In the genomic region with DNA sequence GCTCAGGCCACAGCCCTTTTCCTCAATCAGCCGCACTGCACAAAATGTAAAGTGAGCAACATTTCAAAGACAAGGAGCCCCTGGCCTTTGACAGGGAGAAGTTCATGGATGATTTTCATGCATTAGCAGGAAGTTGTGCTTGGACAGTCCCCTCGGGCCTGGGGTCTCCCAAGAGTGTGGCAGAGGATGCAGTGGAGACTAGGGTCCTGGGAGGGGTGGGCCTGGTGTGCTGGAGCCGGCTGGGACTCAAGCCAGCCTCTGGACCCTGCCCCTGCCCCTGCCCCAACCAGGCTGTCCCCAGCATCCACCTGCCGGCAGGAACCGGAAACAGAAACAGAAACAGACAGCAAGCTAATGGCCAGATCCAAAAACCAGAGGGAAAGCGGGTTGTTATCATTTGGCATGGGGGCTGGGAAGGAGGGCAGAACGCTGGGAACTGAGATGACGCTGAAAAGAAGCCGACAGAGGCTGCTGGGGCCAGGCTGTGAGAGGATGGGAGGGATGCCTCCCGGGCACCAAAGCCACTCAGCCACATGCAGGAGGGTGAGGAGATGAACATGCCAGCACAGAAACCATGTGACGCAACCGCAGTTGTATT, we compare ENCODE assay signal across 12 cellular contexts. TPM values are rescaled to one million over a fixed set of nuclear protein-coding genes. Genes with fewer than 3 reads are reported as not detected.
DNase-seq lines count a peak whose midpoint lies in the region; ATAC-seq, FAIRE-seq and TF ChIP-seq lines count a peak whose summit lies in the region.
"Had no signal": no experiment of that assay in that cellular context is flagged by ENCODE, and none has a peak within 500 bp of the region (broad histone marks: within the 10 kb centered on the region; RNA-seq: fewer than 3 reads in every experiment).

No MANE protein-coding gene starts in this region.

- H3K27ac ChIP-seq in mesendoderm (ENCODE audit: low read depth, low read length) (no peak overlapping the region), upper lobe of right lung (peak overlapping the region; percentile 87)
- H3K27ac ChIP-seq: right lobe of liver had no signal

- DNase-seq in activated T-cell treated with anti-CD3 and anti-CD28 coated beads, Interleukin-2, amount 50 U/mL, for 24 hours = peak; percentile 25
- no peak for DNase-seq in activated T-cell treated with anti-CD3 and anti-CD28 coated beads, Interleukin-2, amount 50 U/mL, for 1 hour
- DNase-seq in bronchial epithelial cell (ENCODE audit: low read depth) (peak; percentile 80), mesendoderm (peak; percentile 38), upper lobe of right lung (no peak), GM13977 (ENCODE audit: low spot score) (no peak), HT-29 (ENCODE audit: low spot score) (no peak), GF-D8 (lab: John Stamatoyannopoulos, UW) (no peak)
- DNase-seq: amniotic stem cell, NCI-H510A treated with DMSO at 0.1 percent for 48 hours, right lobe of liver had no signal

- H2BK120ac ChIP-seq in mesendoderm (ENCODE audit: low read depth, low read length) = no peak overlapping the region

- no peak overlapping the region for H2AK5ac ChIP-seq in mesendoderm (ENCODE audit: low read length)

- H3K4me2 ChIP-seq in mesendoderm (ENCODE audit: low read length) = no peak overlapping the region

- H3K36me3 ChIP-seq in bronchial epithelial cell (ENCODE audit: control insufficient read depth, insufficient read depth, low read length) (peaks cover 5% of the 10 kb centered on the region), mesendoderm (ENCODE audit: control insufficient read depth, insufficient read depth, low read length) (no peaks in the 10 kb centered on the region), upper lobe of right lung (no peaks in the 10 kb centered on the region)
- H3K36me3 ChIP-seq: HAP-1, right lobe of liver had no signal

- no peak overlapping the region for H2BK5ac ChIP-seq in mesendoderm (ENCODE audit: low read length)

- H3K9ac ChIP-seq in mesendoderm (ENCODE audit: low read length) = no peak overlapping the region

- peak overlapping the region; percentile 25 for H3K56ac ChIP-seq in mesendoderm (ENCODE audit: low read length)

- no peaks in the 10 kb centered on the region for H3K79me2 ChIP-seq in mesendoderm (ENCODE audit: control insufficient read depth, insufficient read depth, low read length)

- in situ Hi-C loops in GM13977 (cut with MboI; ENCODE audit: low pct_unique_long_range_greater_than_20kb, low sequenced_read_pairs, unreplicated experiment) = no loop called here

- H3K23ac ChIP-seq in mesendoderm (ENCODE audit: low read length) = no peak overlapping the region

- H3K4me1 ChIP-seq in mesendoderm (ENCODE audit: control insufficient read depth, low read depth, low read length) (peaks cover 16% of the 10 kb centered on the region), upper lobe of right lung (peaks cover 35% of the 10 kb centered on the region)

- TF ChIP-seq CTCF in bronchial epithelial cell (IDR thresholded peaks at IDR 0.05; ENCODE audit: insufficient read depth, low read length, severe bottlenecking) (peak; percentile 3), upper lobe of right lung (IDR thresholded peaks at IDR 0.05) (no peak), GM13977 (IDR thresholded peaks at IDR 0.05; ENCODE audit: extremely low read depth, insufficient read depth, missing control alignments) (no peak)

- no peaks in the 10 kb centered on the region for H3K36me3 Mint-ChIP-seq in activated T-cell treated with anti-CD3 and anti-CD28 coated beads, Interleukin-2, amount 50 U/mL, for 24 hours (ENCODE audit: low read depth)

- intact Hi-C loops in upper lobe of right lung (cut with DNase I) = no loop called here

- H4K8ac ChIP-seq in mesendoderm (ENCODE audit: low read depth, low read length) = no peak overlapping the region

- FAIRE-seq in bronchial epithelial cell (lab: Jason Lieb, UNC) = no peak

- no peak overlapping the region for H3K18ac ChIP-seq in mesendoderm (ENCODE audit: low read length)

- H2BK15ac ChIP-seq in mesendoderm (replicated peaks; ENCODE audit: low read depth) = no peak overlapping the region

- no peak overlapping the region for H3K4ac ChIP-seq in mesendoderm (ENCODE audit: low read depth, low read length)

- H3K4me1 Mint-ChIP-seq in activated T-cell treated with anti-CD3 and anti-CD28 coated beads, Interleukin-2, amount 50 U/mL, for 24 hours (ENCODE audit: low read depth) = peaks cover 10% of the 10 kb centered on the region

- no CpG with 5 or more reads among the region's 12 CpGs for WGBS in mesendoderm (ENCODE audit: extremely low coverage, insufficient coverage, low lambda C conversion rate)

- no peak for ATAC-seq in upper lobe of right lung
- ATAC-seq: right lobe of liver had no signal

- peaks cover 40% of the 10 kb centered on the region for H3K27me3 Mint-ChIP-seq in activated T-cell treated with anti-CD3 and anti-CD28 coated beads, Interleukin-2, amount 50 U/mL, for 24 hours

- H3K9me3 Mint-ChIP-seq in activated T-cell treated with anti-CD3 and anti-CD28 coated beads, Interleukin-2, amount 50 U/mL, for 24 hours = peaks cover 8% of the 10 kb centered on the region

- no peak overlapping the region for H4K5ac ChIP-seq in mesendoderm (ENCODE audit: low read length)

- H3K4me3 Mint-ChIP-seq in activated T-cell treated with anti-CD3 and anti-CD28 coated beads, Interleukin-2, amount 50 U/mL, for 24 hours = no peak overlapping the region

- peaks cover 3% of the 10 kb centered on the region for H3K79me1 ChIP-seq in mesendoderm (ENCODE audit: low read length)

- H3K4me3 ChIP-seq in bronchial epithelial cell (ENCODE audit: low read depth, low read length) = no peak overlapping the region
- H3K4me3 ChIP-seq in mesendoderm (ENCODE audit: low read length) = no peak overlapping the region
- H3K4me3 ChIP-seq in upper lobe of right lung = peak overlapping the region; percentile 71
- H3K4me3 ChIP-seq: HAP-1 had no signal

- H3K27ac Mint-ChIP-seq in activated T-cell treated with anti-CD3 and anti-CD28 coated beads, Interleukin-2, amount 50 U/mL, for 24 hours = no peak overlapping the region

- H3K27me3 ChIP-seq in bronchial epithelial cell (ENCODE audit: control insufficient read depth, insufficient read depth, low read length) = no peaks in the 10 kb centered on the region
- H3K27me3 ChIP-seq in mesendoderm (ENCODE audit: insufficient read depth, low read length, poor library complexity) = peaks cover 8% of the 10 kb centered on the region
- peaks cover 16% of the 10 kb centered on the region for H3K27me3 ChIP-seq in upper lobe of right lung
- H3K27me3 ChIP-seq: right lobe of liver had no signal

- H3K9me3 ChIP-seq in upper lobe of right lung = no peaks in the 10 kb centered on the region
- H3K9me3 ChIP-seq: HAP-1, right lobe of liver had no signal

RNA-seq across cellular contexts. Expression of gene GAS6, which starts 2.3 kb away (rescaled TPM):
- total RNA-seq in bronchial epithelial cell = 41.3 and 70.0 TPM in 2 replicates
- 3.6 TPM for polyA plus RNA-seq in mesendoderm (2013, experiment 1 of 2)
- 3.8 TPM for polyA plus RNA-seq in mesendoderm (2013, experiment 2 of 2)
- total RNA-seq in upper lobe of right lung = 197 TPM
- 1.3 and 1.4 TPM in 2 replicates for total RNA-seq in HT-29 (2014; rRNA removed; shearing (Covaris generic))

Comparison
In these comparisons a context has a peak if more than half of its experiments do, and no peak if none do; other contexts are left out.
1. DNase-seq: peak in activated T-cell treated with anti-CD3 and anti-CD28 coated beads, Interleukin-2, amount 50 U/mL, for 24 hours (single experiment), bronchial epithelial cell (single experiment) and mesendoderm (single experiment); none in activated T-cell treated with anti-CD3 and anti-CD28 coated beads, Interleukin-2, amount 50 U/mL, for 1 hour (single experiment), upper lobe of right lung (single experiment), GM13977 (single experiment), HT-29 (single experiment) and GF-D8 (single experiment).
2. RNA of gene GAS6, which starts 2.3 kb away (total RNA-seq): 197 TPM in upper lobe of right lung (single experiment) and 41.3 to 70.0 TPM in bronchial epithelial cell; 1.3 to 1.4 TPM in HT-29; every median in the first group is over 10 times any median in the second.